1 cellular context compared by ENCODE assay signal in genomic region chr11:16193897-16194381, GRCh38.
TF ChIP-seq lines count a peak whose summit lies in the region.

No MANE protein-coding gene starts in this region.

TF ChIP-seq in IMR-90, 13 proteins besides CTCF, POLR2A, EP300 and RAD21 (continued from another document):
- TF ChIP-seq BHLHE40 (IDR thresholded peaks at IDR 0.05; ENCODE audit: low read depth, low read length) (no peak), MXI1 (IDR thresholded peaks at IDR 0.05; ENCODE audit: borderline replicate concordance, low read depth, low read length) (no peak), MAFK (IDR thresholded peaks at IDR 0.05; ENCODE audit: low read depth, low read length) (no peak), ELK1 (IDR thresholded peaks at IDR 0.05; ENCODE audit: borderline replicate concordance, low read depth, low read length) (no peak), RCOR1 (IDR thresholded peaks at IDR 0.05; ENCODE audit: insufficient replicate concordance, low read length) (no peak), USF2 (IDR thresholded peaks at IDR 0.05; ENCODE audit: low read depth, low read length) (no peak), CEBPB (IDR thresholded peaks at IDR 0.05; ENCODE audit: low read depth, low read length) (no peak)
TF ChIP-seq in IMR-90: peak in this region for 0.
